In the genomic region with DNA sequence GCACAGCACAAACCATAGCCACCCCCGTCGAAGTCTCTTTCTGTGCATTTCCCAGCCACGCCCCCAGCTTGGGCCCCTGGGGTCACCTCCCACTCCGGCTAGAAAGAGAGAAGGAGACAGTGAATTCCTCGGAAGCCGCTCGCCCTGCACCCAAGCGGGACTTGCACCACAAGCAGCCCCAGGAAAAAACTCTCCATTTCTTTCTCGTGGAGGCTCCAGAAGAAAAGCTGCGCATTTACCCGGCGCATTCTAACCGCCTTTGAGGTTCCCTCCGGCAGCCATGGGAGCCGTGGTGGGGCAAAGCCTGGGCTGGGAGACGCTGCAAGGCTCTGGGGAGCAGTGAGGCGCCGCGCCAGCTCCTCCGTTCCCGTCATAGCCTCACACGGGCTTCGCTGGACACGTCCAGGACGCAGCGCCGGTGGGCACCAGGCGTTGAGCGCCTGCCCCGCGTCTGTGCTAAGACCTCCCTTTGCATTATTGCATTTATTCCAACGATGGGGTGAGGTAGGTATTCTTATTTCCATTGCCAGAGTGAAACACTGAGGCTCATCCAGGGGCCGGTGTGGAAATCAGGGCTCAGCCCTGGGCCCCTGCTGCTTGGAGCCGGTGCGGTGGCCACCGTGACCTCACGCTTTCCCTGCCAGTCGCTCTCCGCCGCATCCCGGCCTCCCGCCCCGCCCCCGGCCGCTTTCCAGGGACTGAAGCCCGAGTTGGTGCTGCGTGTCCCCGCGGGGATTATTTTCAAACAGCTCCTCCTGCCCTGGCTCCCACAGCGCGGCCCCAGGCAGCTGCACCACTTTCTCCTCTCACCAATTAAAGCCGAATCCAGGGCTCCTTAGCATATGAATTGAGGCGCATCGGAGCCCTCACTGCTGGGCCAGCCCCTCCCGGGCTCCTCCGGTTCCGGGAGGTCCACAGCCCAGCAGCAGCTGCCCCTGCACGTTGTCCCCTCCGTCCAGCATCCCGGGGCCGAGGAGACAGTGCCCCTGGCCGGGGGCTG, we compare ENCODE assay signal across 10 cellular contexts.
A peak's percentile ranks its signal among the peaks of the same experiment; 100 is the strongest.
DNase-seq lines count a peak whose midpoint lies in the region; ATAC-seq and TF ChIP-seq lines count a peak whose summit lies in the region.
"Had no signal": no experiment of that assay in that cellular context is flagged by ENCODE, and none has a peak within 500 bp of the region (broad histone marks: within the 10 kb centered on the region; RNA-seq: fewer than 3 reads in every experiment).

No MANE protein-coding gene starts in this region.

- H3K9me3 Mint-ChIP-seq in endodermal cell = no peaks in the 10 kb centered on the region
- H3K9me3 Mint-ChIP-seq in CD4-positive, alpha-beta T cell = no peaks in the 10 kb centered on the region
- no peaks in the 10 kb centered on the region for H3K9me3 Mint-ChIP-seq in stimulated activated naive CD8-positive, alpha-beta T cell treated with anti-CD3 and anti-CD28 coated beads, Interleukin-15, amount 100 ng/mL, for 72 hours

- H3K36me3 ChIP-seq in endodermal cell (ENCODE audit: control insufficient read depth, insufficient read depth, low read length) = no peaks in the 10 kb centered on the region
- no peaks in the 10 kb centered on the region for H3K36me3 ChIP-seq in thyroid gland

- DNase-seq in DMS 273 (lab: John Stamatoyannopoulos, UW; ENCODE audit: unreplicated experiment) (peak; percentile 49), DMS 273 treated with DMSO at 0.1 percent for 48 hours (lab: John Stamatoyannopoulos, UW) (no peak), endodermal cell (peak; percentile 90), lung microvascular endothelial cell (ENCODE audit: low read depth in 2 of 2) (peak; percentile 40 to 63), thyroid gland (peak; percentile 46 to 48), DMS153 treated with DMSO at 0.1 percent for 48 hours (lab: John Stamatoyannopoulos, UW; ENCODE audit: unreplicated experiment) (no peak)
- DNase-seq in CD4-positive, alpha-beta T cell = no peak
- no peak for DNase-seq in stimulated activated naive CD8-positive, alpha-beta T cell treated with anti-CD3 and anti-CD28 coated beads, Interleukin-15, amount 100 ng/mL, for 72 hours
- DNase-seq: OCI-M1 had no signal

- H3K4me3 ChIP-seq in endodermal cell (ENCODE audit: low read length) = peak overlapping the region; percentile 83
- no peak overlapping the region for H3K4me3 ChIP-seq in thyroid gland (replicated peaks in 1 of 3)

- 3% methylated on average over 19 to 62 of the region's 62 CpGs for WGBS in endodermal cell (ENCODE audit: insufficient coverage in 1 of 2, insufficient read length in 1 of 2), 2 experiments
- 8 to 18% methylated on average over 45 to 53 of the region's 62 CpGs for WGBS in thyroid gland, 2 donors

- H3K9ac ChIP-seq in endodermal cell (ENCODE audit: extremely low read depth, low read length, poor library complexity, severe bottlenecking) = no peak overlapping the region

- H3K27me3 ChIP-seq in endodermal cell (ENCODE audit: control insufficient read depth, insufficient read depth, low read length, poor library complexity, severe bottlenecking) (peaks cover 45% of the 10 kb centered on the region), thyroid gland (no peaks in the 10 kb centered on the region)
- peaks cover 59% of the 10 kb centered on the region for H3K27me3 ChIP-seq in CD4-positive, alpha-beta T cell (ENCODE audit: control insufficient read depth, insufficient read depth, low read length)

- peaks cover 49% of the 10 kb centered on the region for H3K27me3 Mint-ChIP-seq in endodermal cell (ENCODE audit: insufficient read depth)
- H3K27me3 Mint-ChIP-seq in CD4-positive, alpha-beta T cell = peaks cover 90% of the 10 kb centered on the region
- peaks cover 90% of the 10 kb centered on the region for H3K27me3 Mint-ChIP-seq in stimulated activated naive CD8-positive, alpha-beta T cell treated with anti-CD3 and anti-CD28 coated beads, Interleukin-15, amount 100 ng/mL, for 72 hours

- H3K36me3 Mint-ChIP-seq in endodermal cell (ENCODE audit: low read depth) = no peaks in the 10 kb centered on the region
- H3K36me3 Mint-ChIP-seq in CD4-positive, alpha-beta T cell (ENCODE audit: low read depth) = no peaks in the 10 kb centered on the region

- ATAC-seq in CD4-positive, alpha-beta T cell (ENCODE audit: poor library complexity) = no peak
- ATAC-seq in stimulated activated naive CD8-positive, alpha-beta T cell treated with anti-CD3 and anti-CD28 coated beads, Interleukin-15, amount 100 ng/mL, for 72 hours = no peak

- H3K9me3 ChIP-seq in endodermal cell (ENCODE audit: control insufficient read depth, low read length) = no peaks in the 10 kb centered on the region
- H3K9me3 ChIP-seq in thyroid gland = no peaks in the 10 kb centered on the region
- no peaks in the 10 kb centered on the region for H3K9me3 ChIP-seq in CD4-positive, alpha-beta T cell (ENCODE audit: control insufficient read depth, low read length)

- CTCF ChIA-PET in CD4-positive, alpha-beta T cell (lab: Charles Lee) = no interaction called here

- H3K4me1 ChIP-seq in endodermal cell (ENCODE audit: control insufficient read depth, insufficient read depth, low read length) (peaks cover 8% of the 10 kb centered on the region), thyroid gland (peaks cover 8 to 24% of the 10 kb centered on the region in 2 donors)

- POLR2A ChIA-PET in CD4-positive, alpha-beta T cell (lab: Charles Lee) = no interaction called here

- peaks cover 35% of the 10 kb centered on the region for H3K4me1 Mint-ChIP-seq in endodermal cell
- no peaks in the 10 kb centered on the region for H3K4me1 Mint-ChIP-seq in CD4-positive, alpha-beta T cell (ENCODE audit: low read depth)
- H3K4me1 Mint-ChIP-seq in stimulated activated naive CD8-positive, alpha-beta T cell treated with anti-CD3 and anti-CD28 coated beads, Interleukin-15, amount 100 ng/mL, for 72 hours = peaks cover 22% of the 10 kb centered on the region

- no peak for TF ChIP-seq POLR2A in thyroid gland (IDR thresholded peaks at IDR 0.05)

- H3K27ac ChIP-seq in endodermal cell (ENCODE audit: low read depth, low read length) (peak overlapping the region; percentile 87), thyroid gland (peak overlapping the region in 1 of 3 donors; percentile 24)
- H3K27ac ChIP-seq in CD4-positive, alpha-beta T cell (ENCODE audit: low read depth, low read length) = no peak overlapping the region
- H3K27ac ChIP-seq: 22Rv1 had no signal

- peak overlapping the region; percentile 65 for H3K4me3 Mint-ChIP-seq in endodermal cell
- H3K4me3 Mint-ChIP-seq in CD4-positive, alpha-beta T cell = no peak overlapping the region
- no peak overlapping the region for H3K4me3 Mint-ChIP-seq in stimulated activated naive CD8-positive, alpha-beta T cell treated with anti-CD3 and anti-CD28 coated beads, Interleukin-15, amount 100 ng/mL, for 72 hours

- intact Hi-C loops in thyroid gland (cut with DNase I) = no loop called here
- intact Hi-C loops in CD4-positive, alpha-beta T cell (cut with DNase I, micrococcal nuclease) = no loop called here

- H3K27ac Mint-ChIP-seq in endodermal cell = no peak overlapping the region
- H3K27ac Mint-ChIP-seq in CD4-positive, alpha-beta T cell = no peak overlapping the region
- no peak overlapping the region for H3K27ac Mint-ChIP-seq in stimulated activated naive CD8-positive, alpha-beta T cell treated with anti-CD3 and anti-CD28 coated beads, Interleukin-15, amount 100 ng/mL, for 72 hours

- TF ChIP-seq CTCF in endodermal cell (conservative IDR thresholded peaks at IDR 0.05) (no peak), thyroid gland (IDR thresholded peaks at IDR 0.05) (no peak)
- TF ChIP-seq CTCF in CD4-positive, alpha-beta T cell (IDR thresholded peaks at IDR 0.05) = no peak

Comparison
In these comparisons a context has a peak if more than half of its experiments do, and no peak if none do; other contexts are left out.
1. DNase-seq: peak in DMS 273 (single experiment), endodermal cell (single experiment), lung microvascular endothelial cell (2 of 2) and thyroid gland (2 of 2); none in DMS 273 treated with DMSO at 0.1 percent for 48 hours (single experiment), CD4-positive, alpha-beta T cell (0 of 10), DMS153 treated with DMSO at 0.1 percent for 48 hours (single experiment) and stimulated activated naive CD8-positive, alpha-beta T cell treated with anti-CD3 and anti-CD28 coated beads, Interleukin-15, amount 100 ng/mL, for 72 hours (0 of 2).